In genomic region chr18:75760208-75760607, GRCh38 we compare ENCODE assay signal across 11 cellular contexts.
"Had no signal": no experiment of that assay in that cellular context is flagged by ENCODE, and none has a peak within 500 bp of the region (broad histone marks: within the 10 kb centered on the region; RNA-seq: fewer than 3 reads in every experiment).

No MANE protein-coding gene starts in this region.

- H3K9ac ChIP-seq: GM23248 had no signal

- H3K27ac Mint-ChIP-seq: GM23338, H9, HFFc6 had no signal

- H3K9me3 Mint-ChIP-seq: GM23338, H9 had no signal

- H3K4me3 ChIP-seq: GM23248, GM23338, HAP-1 had no signal

- H3K36me3 ChIP-seq: HAP-1 had no signal

- DNase-seq: GM23248, GOT3, H7, H9, HCEC 1CT, HFFc6 had no signal

- H3K4me2 ChIP-seq: GM23338 had no signal

- H3K4me3 Mint-ChIP-seq: GM23338, H9, HFFc6 had no signal

- H2AFZ ChIP-seq: GM23248, GM23338 had no signal

- FAIRE-seq: H1, H54 had no signal

- H3K27ac ChIP-seq: GM23248 had no signal

- H3K4me1 ChIP-seq: HAP-1 had no signal

- ATAC-seq: GM23338, HCT116 had no signal

- H3K9me3 ChIP-seq: HAP-1 had no signal
